In genomic region chr5:61397937-61398336, GRCh38 we compare ENCODE assay signal across 25 cellular contexts.
"Had no signal": no experiment of that assay in that cellular context is flagged by ENCODE, and none has a peak within 500 bp of the region (broad histone marks: within the 10 kb centered on the region; RNA-seq: fewer than 3 reads in every experiment).

No MANE protein-coding gene starts in this region.

- H3K36me3 ChIP-seq: breast epithelium had no signal

- H3K4me3 Mint-ChIP-seq: activated B cell treated with CpG ODN at 0.5 μM for 24 hours; activated CD4-positive, alpha-beta T cell treated with anti-CD3 and anti-CD28 coated beads, Interleukin-2, amount 10 ng/mL, durations not matched to agents 24 days and 14 days; activated CD8-positive, alpha-beta memory T cell treated with anti-CD3 and anti-CD28 coated beads, Interleukin-2, amount 10 ng/mL, durations not matched to agents 7 days and 5 days; activated naive CD4-positive, alpha-beta T cell treated with anti-CD3 and anti-CD28 coated beads, Interleukin-2, amount 50 U/mL, for 24 hours; activated T-cell treated with anti-CD3 and anti-CD28 coated beads, Interleukin-2, amount 50 U/mL, for 24 hours; activated T-helper 1 cell treated with anti-CD3 and anti-CD28 coated beads, Interleukin-12 subunit alpha, Interleukin-12 subunit beta, Interleukin-2, Interleukin-4 antibody, amounts not matched to agents 30 ng/mL and 10 ng/mL and 1 ng/mL, durations not matched to agents 14 hours and 24 hours and 36 hours; T-helper 1 cell treated with Interleukin-12 subunit alpha and Interleukin-12 subunit beta and Interleukin-4 antibody, amounts not matched to agents 30 μg/mL and 1 μg/mL, for 36 hours had no signal

- H3K4me1 ChIP-seq: breast epithelium had no signal

- H3K27me3 ChIP-seq: breast epithelium had no signal

- H3K27me3 Mint-ChIP-seq: activated B cell treated with CpG ODN at 0.5 μM for 24 hours; activated CD8-positive, alpha-beta memory T cell treated with anti-CD3 and anti-CD28 coated beads, Interleukin-2, amount 10 ng/mL, durations not matched to agents 7 days and 5 days; activated naive CD4-positive, alpha-beta T cell treated with anti-CD3 and anti-CD28 coated beads, Interleukin-2, amount 50 U/mL, for 24 hours; activated T-cell treated with anti-CD3 and anti-CD28 coated beads, Interleukin-2, amount 50 U/mL, for 24 hours had no signal

- H3K9me3 Mint-ChIP-seq: activated B cell treated with CpG ODN at 0.5 μM for 24 hours; activated CD4-positive, alpha-beta T cell treated with anti-CD3 and anti-CD28 coated beads, Interleukin-2, amount 10 ng/mL, durations not matched to agents 24 days and 14 days; activated naive CD4-positive, alpha-beta T cell treated with anti-CD3 and anti-CD28 coated beads, Interleukin-2, amount 50 U/mL, for 24 hours; activated T-cell treated with anti-CD3 and anti-CD28 coated beads, Interleukin-2, amount 50 U/mL, for 24 hours; activated T-helper 1 cell treated with anti-CD3 and anti-CD28 coated beads, Interleukin-12 subunit alpha, Interleukin-12 subunit beta, Interleukin-2, Interleukin-4 antibody, amounts not matched to agents 30 ng/mL and 10 ng/mL and 1 ng/mL, durations not matched to agents 14 hours and 24 hours and 36 hours; T-helper 1 cell treated with Interleukin-12 subunit alpha and Interleukin-12 subunit beta and Interleukin-4 antibody, amounts not matched to agents 30 μg/mL and 1 μg/mL, for 36 hours had no signal

- H3K27ac Mint-ChIP-seq: activated B cell treated with CpG ODN at 0.5 μM for 24 hours; activated CD4-positive, alpha-beta T cell treated with anti-CD3 and anti-CD28 coated beads, Interleukin-2, amount 10 ng/mL, durations not matched to agents 24 days and 14 days; activated CD8-positive, alpha-beta memory T cell treated with anti-CD3 and anti-CD28 coated beads, Interleukin-2, amount 10 ng/mL, durations not matched to agents 7 days and 5 days; activated naive CD4-positive, alpha-beta T cell treated with anti-CD3 and anti-CD28 coated beads, Interleukin-2, amount 50 U/mL, for 24 hours; activated T-cell treated with anti-CD3 and anti-CD28 coated beads, Interleukin-2, amount 50 U/mL, for 24 hours; activated T-helper 1 cell treated with anti-CD3 and anti-CD28 coated beads, Interleukin-12 subunit alpha, Interleukin-12 subunit beta, Interleukin-2, Interleukin-4 antibody, amounts not matched to agents 30 ng/mL and 10 ng/mL and 1 ng/mL, durations not matched to agents 14 hours and 24 hours and 36 hours; T-helper 1 cell treated with Interleukin-12 subunit alpha and Interleukin-12 subunit beta and Interleukin-4 antibody, amounts not matched to agents 30 μg/mL and 1 μg/mL, for 36 hours had no signal

- H3K4me3 ChIP-seq: breast epithelium had no signal

- H3K9me3 ChIP-seq: breast epithelium had no signal

- DNase-seq: activated B cell treated with CpG ODN at 0.5 μM for 24 hours; activated CD4-positive, alpha-beta T cell treated with anti-CD3 and anti-CD28 coated beads for 1 hour; activated CD4-positive, alpha-beta T cell treated with anti-CD3 and anti-CD28 coated beads, Interleukin-2, amount 10 ng/mL, durations not matched to agents 24 days and 14 days; activated CD4-positive, alpha-beta T cell treated with anti-CD3 and anti-CD28 coated beads, Interleukin-2, amount 50 U/mL, for 48 hours; activated CD8-positive, alpha-beta memory T cell treated with anti-CD3 and anti-CD28 coated beads, Interleukin-2, amount 10 ng/mL, durations not matched to agents 7 days and 5 days; activated effector memory CD4-positive, alpha-beta T cell treated with Interleukin-2 at 50 U/mL for 16 hours; activated naive CD4-positive, alpha-beta T cell; activated T-cell treated with anti-CD3 and anti-CD28 coated beads, Interleukin-2, amount 50 U/mL, for 24 hours; aorta; caudate nucleus; KG1; MV-4-11; NCI-H1092 treated with DMSO at 0.1 percent for 48 hours; NCI-H1417 treated with DMSO at 0.1 percent for 48 hours; NCI-H1694; NCI-H2029 treated with DMSO at 0.1 percent for 48 hours; NCI-H345; NCI-H510A treated with DMSO at 0.1 percent for 48 hours; PC-3; SHP77 treated with DMSO at 0.1 percent for 48 hours; T-helper 9 cell had no signal

- ATAC-seq: activated CD8-positive, alpha-beta memory T cell treated with anti-CD3 and anti-CD28 coated beads, Interleukin-2, amount 10 ng/mL, durations not matched to agents 7 days and 5 days; PC-3 had no signal

- H3K27ac ChIP-seq: breast epithelium had no signal
